Comparison of ENCODE assay signal across 2 cellular contexts in the genomic region with DNA sequence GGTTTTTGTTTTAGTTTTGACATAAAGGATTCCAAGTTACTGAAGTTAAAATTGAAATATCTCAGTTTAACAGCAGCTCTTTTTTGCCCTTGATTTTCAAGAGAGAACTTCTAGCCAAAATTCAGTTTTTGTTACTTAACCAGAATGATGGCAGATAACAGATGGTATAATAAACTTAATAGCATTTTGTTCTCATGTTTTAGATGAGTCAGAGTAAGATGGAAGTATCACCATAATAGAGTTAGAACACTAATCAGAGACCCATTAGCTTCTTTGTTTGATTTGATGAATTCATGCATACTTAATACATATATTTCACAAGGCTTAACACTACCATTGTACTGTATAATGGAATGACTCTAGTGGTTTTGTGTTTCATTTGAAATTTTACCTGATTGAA.
A peak's percentile ranks its signal among the peaks of the same experiment; 100 is the strongest.
TF ChIP-seq lines count a peak whose summit lies in the region.

No MANE protein-coding gene starts in this region.

TF ChIP-seq in SK-N-SH treated with all-trans-retinoic acid at 6 μM for 48 hours, 23 proteins besides CTCF, POLR2A, EP300 and RAD21:
- TF ChIP-seq, protein P1, sequence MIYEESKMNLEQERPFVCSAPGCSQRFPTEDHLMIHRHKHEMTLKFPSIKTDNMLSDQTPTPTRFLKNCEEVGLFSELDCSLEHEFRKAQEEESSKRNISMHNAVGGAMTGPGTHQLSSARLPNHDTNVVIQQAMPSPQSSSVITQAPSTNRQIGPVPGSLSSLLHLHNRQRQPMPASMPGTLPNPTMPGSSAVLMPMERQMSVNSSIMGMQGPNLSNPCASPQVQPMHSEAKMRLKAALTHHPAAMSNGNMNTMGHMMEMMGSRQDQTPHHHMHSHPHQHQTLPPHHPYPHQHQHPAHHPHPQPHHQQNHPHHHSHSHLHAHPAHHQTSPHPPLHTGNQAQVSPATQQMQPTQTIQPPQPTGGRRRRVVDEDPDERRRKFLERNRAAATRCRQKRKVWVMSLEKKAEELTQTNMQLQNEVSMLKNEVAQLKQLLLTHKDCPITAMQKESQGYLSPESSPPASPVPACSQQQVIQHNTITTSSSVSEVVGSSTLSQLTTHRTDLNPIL (CRISPR knock-in tag; IDR thresholded peaks at IDR 0.05; ENCODE audit: low read depth) = 0 out of 2 replicates have a peak, but pooled peaks have one; percentile 18
- TF ChIP-seq ISL1 (CRISPR knock-in tag; IDR thresholded peaks at IDR 0.05) (peak; percentile 80), BACH2 (CRISPR knock-in tag; IDR thresholded peaks at IDR 0.05; ENCODE audit: borderline replicate concordance) (no peak)

TF ChIP-seq in IMR-90, 13 proteins besides CTCF, POLR2A, EP300 and RAD21 (continued from another document):
- TF ChIP-seq MAZ (IDR thresholded peaks at IDR 0.05; ENCODE audit: borderline replicate concordance, low read depth, low read length) = no peak
- TF ChIP-seq MXI1 (IDR thresholded peaks at IDR 0.05; ENCODE audit: borderline replicate concordance, low read depth, low read length) = no peak
- TF ChIP-seq RFX5 (IDR thresholded peaks at IDR 0.05; ENCODE audit: low read depth, low read length) = no peak
